Comparison of ENCODE assay signal across 8 cellular contexts in the genomic region with DNA sequence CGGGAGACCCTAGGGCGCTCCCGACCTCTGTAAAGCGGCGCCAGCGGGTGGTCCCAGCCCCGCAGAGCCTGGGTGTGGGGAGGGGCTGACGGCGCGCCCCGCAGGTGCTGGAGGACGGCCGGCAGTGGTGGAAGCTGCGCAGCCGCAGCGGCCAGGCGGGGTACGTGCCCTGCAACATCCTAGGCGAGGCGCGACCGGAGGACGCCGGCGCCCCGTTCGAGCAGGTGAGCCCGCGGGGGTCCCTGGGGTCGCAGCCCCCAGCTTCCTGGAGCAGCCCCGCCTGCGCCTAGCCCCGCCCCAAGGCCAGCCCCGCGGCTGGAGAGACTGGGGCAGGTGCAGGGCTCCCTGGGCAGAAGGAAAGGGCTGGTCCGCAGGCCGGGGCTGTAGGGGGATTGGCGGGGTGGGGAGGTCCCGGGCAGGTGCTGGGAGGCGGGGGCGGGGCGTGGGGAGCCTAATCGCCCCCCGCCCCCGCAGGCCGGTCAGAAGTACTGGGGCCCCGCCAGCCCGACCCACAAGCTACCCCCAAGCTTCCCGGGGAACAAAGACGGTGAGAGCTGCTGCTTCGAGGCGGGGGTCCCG. TPM values are rescaled to one million over a fixed set of nuclear protein-coding genes. Genes with fewer than 3 reads are reported as not detected.
DNase-seq lines count a peak whose midpoint lies in the region; ATAC-seq, FAIRE-seq and TF ChIP-seq lines count a peak whose summit lies in the region.

No MANE protein-coding gene starts in this region.

- H3K9me3 ChIP-seq in HUES64 (ENCODE audit: insufficient read depth, low read depth, low read length), result no peaks in the 10 kb centered on the region
- H3K9me3 ChIP-seq in K562 (replicated peaks; ENCODE audit: control insufficient read depth, insufficient read depth, low read depth, low read length), result no peaks in the 10 kb centered on the region
- H3K9me3 ChIP-seq in pancreas, result no peaks in the 10 kb centered on the region

- H2AFZ ChIP-seq in K562 (ENCODE audit: low read depth, low read length), result peak overlapping the region; percentile 92; the same call in 1 of the 2 replicates

- no peaks in the 10 kb centered on the region for H3K9me1 ChIP-seq in K562 (ENCODE audit: control insufficient read depth, insufficient read depth, low read length)

- POLR2A ChIA-PET in K562 (lab: Yijun Ruan, JAX), result interaction anchor here (0.6 to 2.8 kb wide), 8 partner anchors 11 to 134 kb away, joined by 3 to 25 read pairs (median 4); a partner anchor contains a TSS

- no peak overlapping the region for H3K27ac ChIP-seq in HUES64 (ENCODE audit: low read depth, low read length)
- peak overlapping the region; percentile 65; the same call in 1 of the 3 replicates for H3K27ac ChIP-seq in K562 (ENCODE audit: extremely low read depth, low read depth, low read length)
- peak overlapping the region; percentile 68 to 86 (median 69) for H3K27ac ChIP-seq in pancreas

- H3K4me3 ChIP-seq in HUES64 (ENCODE audit: low read length) (peak overlapping the region; percentile 42), K562 (peak overlapping the region; percentile 34; the same call in 1 of the 2 replicates), pancreas (peak overlapping the region in 2 of 4 donors; percentile 30 to 47)

- H3K36me3 ChIP-seq in HUES64 (ENCODE audit: insufficient read depth, low read length), result no peaks in the 10 kb centered on the region
- no peaks in the 10 kb centered on the region for H3K36me3 ChIP-seq in K562 (ENCODE audit: control insufficient read depth, insufficient read depth, low read length)
- peaks cover 0 to 7% (median 0%) of the 10 kb centered on the region in 3 donors for H3K36me3 ChIP-seq in pancreas

- in situ Hi-C loops in K562 (cut with MboI), result no loop called here

- 0 out of 3 replicates have a peak, but pooled peaks have one; percentile 9 for ATAC-seq in K562
- ATAC-seq in pancreas, result peak; percentile 9 to 29 (median 18)
- ATAC-seq in HG03521 (IDR thresholded peaks at IDR 0.05; ENCODE audit: unreplicated experiment), result no peak

- no peak for TF ChIP-seq POLR2A in K562 (conservative IDR thresholded peaks at IDR 0.05)

- intact Hi-C loops in K562 (cut with micrococcal nuclease) (loop anchor here (5.0 kb wide), 2 partner anchors 72 to 173 kb away; a partner anchor contains a TSS), pancreas (cut with DNase I) (loop anchor here in 1 of 3 donors (10.0 kb wide), 1 partner anchor 171 kb away; no protein-coding TSS in a partner anchor)

- H3K27me3 ChIP-seq in HUES64 (ENCODE audit: insufficient read depth, low read length), result peaks cover 21% of the 10 kb centered on the region
- no peaks in the 10 kb centered on the region; a peak in 1 of 5 replicates for H3K27me3 ChIP-seq in K562 (ENCODE audit: control insufficient read depth in 2 of 2, insufficient read depth in 2 of 2, low read length in 2 of 2)
- H3K27me3 ChIP-seq in pancreas, result no peaks in the 10 kb centered on the region

- TF ChIP-seq CTCF in K562 (IDR thresholded peaks at IDR 0.05 in 2 of 3, conservative IDR thresholded peaks at IDR 0.05 in 1 of 3; ENCODE audit: insufficient read depth in 2 of 3, low read depth in 1 of 3, low read length in 3 of 3) (no peak), pancreas (IDR thresholded peaks at IDR 0.05) (no peak)

- no peaks in the 10 kb centered on the region; the same call in 1 of the 3 replicates for H3K79me2 ChIP-seq in K562 (ENCODE audit: control insufficient read depth, insufficient read depth, low read length)

- FAIRE-seq in K562 (lab: Jason Lieb, UNC), result no peak
- FAIRE-seq in pancreas (lab: Jason Lieb, UNC), result no peak

- TF ChIP-seq EP300 in K562 (IDR thresholded peaks at IDR 0.05; ENCODE audit: low read length), result no peak

- no TSS peak for BruUV-seq in K562 (replicated peaks; lab: Mats Ljungman, UMichigan)

- CTCF ChIA-PET in K562 (lab: Yijun Ruan, JAX; ENCODE audit: low intra/inter-chr PET ratio), result no interaction called here

- no peaks in the 10 kb centered on the region; the same call in 1 of the 2 replicates for H4K20me1 ChIP-seq in K562 (replicated peaks; ENCODE audit: control insufficient read depth, insufficient read depth, low read length)

- peak in 2 of 3 experiments; percentile 60 to 68 for DNase-seq in NCI-H1417 (lab: John Stamatoyannopoulos, UW)
- no peak for DNase-seq in NCI-H1417 treated with DMSO at 0.1 percent for 48 hours (lab: John Stamatoyannopoulos, UW)
- peak in 3 of 4 experiments; percentile 39 to 67 (median 59) for DNase-seq in K562 (ENCODE audit: extremely low read depth in 1 of 4, low spot score in 3 of 4)
- DNase-seq in pancreas, result peak; percentile 25 to 82 (median 50)
- DNase-seq in Ammon's horn (ENCODE audit: low spot score), result no peak
- no peak for DNase-seq in H4 (ENCODE audit: low spot score)

- WGBS in HUES64, result 12% methylated on average over 52 of the region's 53 CpGs
- 45% methylated on average over 29 of the region's 53 CpGs for WGBS in K562 (ENCODE audit: insufficient coverage, low coverage, missing lambda C conversion rate)
- 14 to 28% methylated on average over 20 to 51 of the region's 53 CpGs for WGBS in pancreas, 2 donors

- 0 out of 2 replicates have a peak overlapping the region, but pooled peaks have one; percentile 4 for H3K4me2 ChIP-seq in K562 (ENCODE audit: insufficient read depth, low read length)

- no peak for TF ChIP-seq RAD21 in K562 (CRISPR knock-in tag; conservative IDR thresholded peaks at IDR 0.05 in 1 of 2, IDR thresholded peaks at IDR 0.05 in 1 of 2)

- H3K9ac ChIP-seq in HUES64 (ENCODE audit: low read depth, low read length) (no peak overlapping the region), K562 (ENCODE audit: insufficient read depth in 1 of 2, low read depth in 2 of 2, low read length in 2 of 2) (peak overlapping the region in 1 of 2 experiments; percentile 87; a peak in 2 of 4 replicates)

- H3K4me1 ChIP-seq in HUES64 (ENCODE audit: insufficient read depth, low read length) (no peaks in the 10 kb centered on the region), K562 (replicated peaks in 1 of 2; ENCODE audit: control insufficient read depth in 2 of 2, insufficient read depth in 2 of 2, low read length in 2 of 2) (peaks cover 35 to 82% of the 10 kb centered on the region in 2 experiments), pancreas (peaks cover 8 to 15% (median 11%) of the 10 kb centered on the region in 3 donors)

RNA-seq across cellular contexts. Expression of a gene that starts 19.7 kb away (rescaled TPM):
- 16.7 TPM for polyA plus RNA-seq in HUES64 (2013, experiment 1 of 2)
- 15.1 TPM for polyA plus RNA-seq in HUES64 (2013, experiment 2 of 2)
- total RNA-seq in K562 (2011; cell fraction: chromatin; rRNA removed; ENCODE audit: low replicate concordance), result 22.1 and 75.1 TPM in 2 replicates
- 35.8 and 51.2 TPM in 2 replicates for total RNA-seq in K562 (2011; cell fraction: nucleolus; rRNA removed)
- 21.0 and 26.5 TPM in 2 replicates for total RNA-seq in K562 (2011; cell fraction: nucleoplasm; rRNA removed)
- 13.1 and 17.0 TPM in 2 replicates for total RNA-seq in K562 (2014; rRNA removed)
- total RNA-seq in K562 (2014; rRNA removed; fragmentation: Illumina TruSeq; extraction: Trizol), result 2.5 and 3.7 TPM in 2 replicates
- total RNA-seq in K562 (2015; rRNA removed; fragmentation: Illumina TruSeq; extraction: Trizol), result 3.1 and 3.8 TPM in 2 replicates
- 8.6 and 10.4 TPM in 2 replicates for total RNA-seq in K562 (2021)
- 12.2 and 19.8 TPM in 2 replicates for polyA plus RNA-seq in K562 (2011; rRNA removed)
- 11.7 and 16.0 TPM in 2 replicates for polyA plus RNA-seq in K562 (2011; cell fraction: cytosol; rRNA removed)
- 98.5 and 118 TPM in 2 replicates for polyA plus RNA-seq in K562 (2011; cell fraction: nucleus; rRNA removed)
- 9.6 and 10.7 TPM in 2 replicates for polyA plus RNA-seq in K562 (2012)
- polyA plus RNA-seq in K562 (2014; fragmentation: Illumina TruSeq; extraction: Trizol), result 3.3 and 5.9 TPM in 2 replicates
- 1 to 10 TPM in 1 of 2 experiments, under 1 TPM in 1; 0.75 to 1.2 TPM for polyA plus RNA-seq in K562 (2014; fragmentation: Nextera tagmentation; extraction: Ambion mirVana)
- polyA plus RNA-seq in K562 (2014; rRNA removed), result 10.4 and 16.3 TPM in 2 replicates
- 3.1 and 5.6 TPM in 2 replicates for polyA minus RNA-seq in K562 (2011; rRNA and poly(A)+ RNA removed)
- 10.0 and 10.5 TPM in 2 replicates for polyA minus RNA-seq in K562 (2011; cell fraction: cytosol; rRNA and poly(A)+ RNA removed)
- polyA minus RNA-seq in K562 (2011; cell fraction: nucleus; rRNA and poly(A)+ RNA removed), result 7.7 and 12.1 TPM in 2 replicates
- total RNA-seq in pancreas, result 100 to 1,000 TPM in 2 of 6 donors, 10 to 100 TPM in 4; 58.1 to 113 (median 71.1) TPM
- polyA plus RNA-seq in pancreas, result 100 to 1,000 TPM; 249 to 286 TPM
- total RNA-seq in H4 (2014; rRNA removed; shearing (Covaris generic)), result 0.12 TPM in 1 of 2 replicates, not detected in the other

RNA-seq across cellular contexts. Expression of a gene that starts 21.6 kb away (rescaled TPM):
- 182 TPM for polyA plus RNA-seq in HUES64 (2013, experiment 1 of 2)
- 176 TPM for polyA plus RNA-seq in HUES64 (2013, experiment 2 of 2)
- 172 and 310 TPM in 2 replicates for total RNA-seq in K562 (2011; cell fraction: chromatin; rRNA removed; ENCODE audit: low replicate concordance)
- total RNA-seq in K562 (2011; cell fraction: nucleolus; rRNA removed), result 171 and 194 TPM in 2 replicates
- 200 and 202 TPM in 2 replicates for total RNA-seq in K562 (2011; cell fraction: nucleoplasm; rRNA removed)
- total RNA-seq in K562 (2014; rRNA removed), result 507 and 536 TPM in 2 replicates
- 228 and 260 TPM in 2 replicates for total RNA-seq in K562 (2014; rRNA removed; fragmentation: Illumina TruSeq; extraction: Trizol)
- 413 and 441 TPM in 2 replicates for total RNA-seq in K562 (2015; rRNA removed; fragmentation: Illumina TruSeq; extraction: Trizol)
- total RNA-seq in K562 (2021), result 541 and 595 TPM in 2 replicates
- 416 and 427 TPM in 2 replicates for polyA plus RNA-seq in K562 (2011; rRNA removed)
- polyA plus RNA-seq in K562 (2011; cell fraction: cytosol; rRNA removed), result 459 and 498 TPM in 2 replicates
- 247 and 274 TPM in 2 replicates for polyA plus RNA-seq in K562 (2011; cell fraction: nucleus; rRNA removed)
- 413 and 492 TPM in 2 replicates for polyA plus RNA-seq in K562 (2012)
- polyA plus RNA-seq in K562 (2014; fragmentation: Illumina TruSeq; extraction: Trizol), result 400 and 436 TPM in 2 replicates
- polyA plus RNA-seq in K562 (2014; fragmentation: Nextera tagmentation; extraction: Ambion mirVana), result 100 to 1,000 TPM; 328 to 492 TPM
- 520 and 521 TPM in 2 replicates for polyA plus RNA-seq in K562 (2014; rRNA removed)
- 150 and 162 TPM in 2 replicates for polyA minus RNA-seq in K562 (2011; rRNA and poly(A)+ RNA removed)
- polyA minus RNA-seq in K562 (2011; cell fraction: cytosol; rRNA and poly(A)+ RNA removed), result 252 and 295 TPM in 2 replicates
- polyA minus RNA-seq in K562 (2011; cell fraction: nucleus; rRNA and poly(A)+ RNA removed), result 42.5 and 74.1 TPM in 2 replicates
- 10 to 100 TPM; 52.5 to 83.9 (median 78.2) TPM for total RNA-seq in pancreas
- 10 to 100 TPM; 50.3 to 70.0 TPM for polyA plus RNA-seq in pancreas
- total RNA-seq in H4 (2014; rRNA removed; shearing (Covaris generic)), result 600 and 603 TPM in 2 replicates

RNA-seq across cellular contexts. Expression of a gene that starts 30.1 kb away (rescaled TPM):
- polyA plus RNA-seq in HUES64 (2013, experiment 1 of 2), result 13.7 TPM
- polyA plus RNA-seq in HUES64 (2013, experiment 2 of 2), result 17.6 TPM
- total RNA-seq in K562 (2011; cell fraction: chromatin; rRNA removed; ENCODE audit: low replicate concordance), result 42.2 and 91.7 TPM in 2 replicates
- 45.0 and 58.9 TPM in 2 replicates for total RNA-seq in K562 (2011; cell fraction: nucleolus; rRNA removed)
- 50.4 and 62.3 TPM in 2 replicates for total RNA-seq in K562 (2011; cell fraction: nucleoplasm; rRNA removed)
- 16.9 and 18.4 TPM in 2 replicates for total RNA-seq in K562 (2014; rRNA removed)
- 9.4 and 11.0 TPM in 2 replicates for total RNA-seq in K562 (2014; rRNA removed; fragmentation: Illumina TruSeq; extraction: Trizol)
- total RNA-seq in K562 (2015; rRNA removed; fragmentation: Illumina TruSeq; extraction: Trizol), result 7.8 and 8.8 TPM in 2 replicates
- total RNA-seq in K562 (2021), result 14.2 and 14.6 TPM in 2 replicates
- 26.3 and 30.1 TPM in 2 replicates for polyA plus RNA-seq in K562 (2011; rRNA removed)
- polyA plus RNA-seq in K562 (2011; cell fraction: cytosol; rRNA removed), result 30.7 and 33.7 TPM in 2 replicates
- polyA plus RNA-seq in K562 (2011; cell fraction: nucleus; rRNA removed), result 51.3 and 73.6 TPM in 2 replicates
- polyA plus RNA-seq in K562 (2012), result 22.7 and 27.4 TPM in 2 replicates
- 12.4 and 14.1 TPM in 2 replicates for polyA plus RNA-seq in K562 (2014; fragmentation: Illumina TruSeq; extraction: Trizol)
- polyA plus RNA-seq in K562 (2014; fragmentation: Nextera tagmentation; extraction: Ambion mirVana), result 1 to 10 TPM; 5.1 to 6.3 TPM
- 25.1 and 38.3 TPM in 2 replicates for polyA plus RNA-seq in K562 (2014; rRNA removed)
- polyA minus RNA-seq in K562 (2011; rRNA and poly(A)+ RNA removed), result 5.0 and 6.4 TPM in 2 replicates
- polyA minus RNA-seq in K562 (2011; cell fraction: cytosol; rRNA and poly(A)+ RNA removed), result 4.3 and 4.9 TPM in 2 replicates
- 9.6 and 11.2 TPM in 2 replicates for polyA minus RNA-seq in K562 (2011; cell fraction: nucleus; rRNA and poly(A)+ RNA removed)
- total RNA-seq in pancreas, result 10 to 100 TPM in 4 of 6 donors, 1 to 10 TPM in 2; 8.5 to 16.4 (median 14.2) TPM
- polyA plus RNA-seq in pancreas, result 10 to 100 TPM; 18.6 to 24.7 TPM
- total RNA-seq in H4 (2014; rRNA removed; shearing (Covaris generic)), result 15.8 and 16.4 TPM in 2 replicates

RNA-seq across cellular contexts. Expression of a gene that starts 30.7 kb away (rescaled TPM):
- polyA plus RNA-seq in HUES64 (2013, experiment 1 of 2), result 41.2 TPM
- 53.1 TPM for polyA plus RNA-seq in HUES64 (2013, experiment 2 of 2)
- 68.2 and 200 TPM in 2 replicates for total RNA-seq in K562 (2011; cell fraction: chromatin; rRNA removed; ENCODE audit: low replicate concordance)
- 95.7 and 111 TPM in 2 replicates for total RNA-seq in K562 (2011; cell fraction: nucleolus; rRNA removed)
- 50.3 and 71.3 TPM in 2 replicates for total RNA-seq in K562 (2011; cell fraction: nucleoplasm; rRNA removed)
- total RNA-seq in K562 (2014; rRNA removed) (46.9 and 58.7 TPM in 2 replicates), K562 (2014; rRNA removed; fragmentation: Illumina TruSeq; extraction: Trizol) (13.3 and 20.4 TPM in 2 replicates), K562 (2015; rRNA removed; fragmentation: Illumina TruSeq; extraction: Trizol) (26.8 and 27.3 TPM in 2 replicates), K562 (2021) (64.2 and 69.1 TPM in 2 replicates), pancreas (10 to 100 TPM; 15.9 to 26.9 (median 18.5) TPM)
- polyA plus RNA-seq in K562 (2011; rRNA removed) (27.5 and 39.1 TPM in 2 replicates), K562 (2014; fragmentation: Illumina TruSeq; extraction: Trizol) (26.3 and 33.7 TPM in 2 replicates), K562 (2014; fragmentation: Nextera tagmentation; extraction: Ambion mirVana) (1 to 10 TPM; 2.0 to 3.6 TPM), K562 (2014; rRNA removed) (52.7 and 62.6 TPM in 2 replicates), pancreas (10 to 100 TPM; 28.4 to 33.8 TPM)
- 45.8 and 77.2 TPM in 2 replicates for polyA plus RNA-seq in K562 (2011; cell fraction: cytosol; rRNA removed)
- polyA plus RNA-seq in K562 (2011; cell fraction: nucleus; rRNA removed), result 28.4 and 56.6 TPM in 2 replicates
- polyA plus RNA-seq in K562 (2012), result 33.6 and 47.2 TPM in 2 replicates
- 16.7 and 25.1 TPM in 2 replicates for polyA minus RNA-seq in K562 (2011; rRNA and poly(A)+ RNA removed)
- 39.4 and 45.8 TPM in 2 replicates for polyA minus RNA-seq in K562 (2011; cell fraction: cytosol; rRNA and poly(A)+ RNA removed)
- polyA minus RNA-seq in K562 (2011; cell fraction: nucleus; rRNA and poly(A)+ RNA removed), result 22.2 and 28.8 TPM in 2 replicates
- 24.9 and 29.9 TPM in 2 replicates for total RNA-seq in H4 (2014; rRNA removed; shearing (Covaris generic))

RNA-seq across cellular contexts. Expression of a gene that starts 51.6 kb away (rescaled TPM):
- 21.3 TPM for polyA plus RNA-seq in HUES64 (2013, experiment 1 of 2)
- 22.1 TPM for polyA plus RNA-seq in HUES64 (2013, experiment 2 of 2)
- 140 and 450 TPM in 2 replicates for total RNA-seq in K562 (2011; cell fraction: chromatin; rRNA removed; ENCODE audit: low replicate concordance)
- 336 and 342 TPM in 2 replicates for total RNA-seq in K562 (2011; cell fraction: nucleolus; rRNA removed)
- 156 and 178 TPM in 2 replicates for total RNA-seq in K562 (2011; cell fraction: nucleoplasm; rRNA removed)
- total RNA-seq in K562 (2014; rRNA removed), result 50.8 and 50.9 TPM in 2 replicates
- 13.5 and 17.1 TPM in 2 replicates for total RNA-seq in K562 (2014; rRNA removed; fragmentation: Illumina TruSeq; extraction: Trizol)
- 45.4 and 49.5 TPM in 2 replicates for total RNA-seq in K562 (2015; rRNA removed; fragmentation: Illumina TruSeq; extraction: Trizol)
- 105 and 118 TPM in 2 replicates for total RNA-seq in K562 (2021)
- polyA plus RNA-seq in K562 (2011; rRNA removed), result 35.8 and 58.6 TPM in 2 replicates
- 47.9 and 104 TPM in 2 replicates for polyA plus RNA-seq in K562 (2011; cell fraction: cytosol; rRNA removed)
- polyA plus RNA-seq in K562 (2011; cell fraction: nucleus; rRNA removed), result 263 and 504 TPM in 2 replicates
- 53.2 and 84.6 TPM in 2 replicates for polyA plus RNA-seq in K562 (2012)
- 36.9 and 78.5 TPM in 2 replicates for polyA plus RNA-seq in K562 (2014; fragmentation: Illumina TruSeq; extraction: Trizol)
- polyA plus RNA-seq in K562 (2014; fragmentation: Nextera tagmentation; extraction: Ambion mirVana), result 1 to 10 TPM; 2.8 to 3.3 TPM
- 144 TPM in 2 replicates for polyA plus RNA-seq in K562 (2014; rRNA removed)
- polyA minus RNA-seq in K562 (2011; rRNA and poly(A)+ RNA removed), result 6.8 and 13.8 TPM in 2 replicates
- 29.3 and 39.0 TPM in 2 replicates for polyA minus RNA-seq in K562 (2011; cell fraction: cytosol; rRNA and poly(A)+ RNA removed)
- 57.2 and 63.4 TPM in 2 replicates for polyA minus RNA-seq in K562 (2011; cell fraction: nucleus; rRNA and poly(A)+ RNA removed)
- total RNA-seq in pancreas, result 10 to 100 TPM; 13.6 to 28.9 (median 18.1) TPM
- 10 to 100 TPM; 27.9 to 43.2 TPM for polyA plus RNA-seq in pancreas
- total RNA-seq in H4 (2014; rRNA removed; shearing (Covaris generic)), result 15.5 and 24.8 TPM in 2 replicates

Comparison
In these comparisons a context has a peak if more than half of its experiments do, and no peak if none do; other contexts are left out.
1. DNase-seq: peak in NCI-H1417 (2 of 3), K562 (3 of 4) and pancreas (6 of 6); none in NCI-H1417 treated with DMSO at 0.1 percent for 48 hours (single experiment), Ammon's horn (single experiment) and H4 (single experiment).